13 cellular contexts compared by ENCODE assay signal in the genomic region with DNA sequence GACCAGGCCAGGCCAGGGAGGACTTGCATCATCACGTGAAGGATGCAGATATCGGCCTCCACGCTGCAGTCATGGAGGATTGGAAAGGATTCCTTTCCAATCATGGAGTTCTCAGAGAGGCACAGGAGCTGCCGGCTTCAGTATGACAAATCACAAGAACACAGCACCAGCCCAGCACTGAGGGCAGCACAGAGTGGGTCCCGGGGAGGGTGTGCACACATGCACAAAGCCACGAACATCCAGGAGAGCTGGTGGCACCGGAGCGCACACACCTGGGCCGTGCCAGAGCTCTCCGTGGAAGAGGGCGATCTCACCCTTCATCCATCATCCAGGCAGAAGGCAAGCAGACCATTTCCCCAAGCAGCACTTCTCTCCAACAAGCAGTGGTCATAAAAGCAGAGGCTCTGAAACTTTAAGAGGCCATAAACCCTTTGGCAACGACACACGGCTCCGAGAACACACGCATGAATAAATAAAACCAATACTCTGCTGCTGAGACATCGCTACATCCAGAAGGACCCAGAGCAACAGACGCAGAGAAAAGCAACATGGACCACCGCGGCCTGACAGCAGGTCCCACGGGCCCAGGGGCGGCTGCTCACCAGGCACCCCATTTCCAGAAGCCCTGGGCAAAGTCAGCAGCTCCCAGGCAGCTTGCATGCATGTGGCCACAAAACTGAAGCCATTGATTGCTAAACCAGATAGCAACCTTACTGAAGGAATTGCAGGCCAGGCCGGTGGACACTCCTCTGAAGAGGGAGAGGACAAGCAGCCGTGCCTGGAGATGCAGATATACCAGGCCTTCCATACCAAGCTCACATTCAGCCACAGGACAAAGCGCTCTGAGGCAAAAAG.
DNase-seq lines count a peak whose midpoint lies in the region; ATAC-seq, FAIRE-seq and TF ChIP-seq lines count a peak whose summit lies in the region.
"Had no signal": no experiment of that assay in that cellular context is flagged by ENCODE, and none has a peak within 500 bp of the region (broad histone marks: within the 10 kb centered on the region; RNA-seq: fewer than 3 reads in every experiment).

No MANE protein-coding gene starts in this region.

- H3K4ac ChIP-seq in H1 (replicated peaks; ENCODE audit: insufficient read length, low read depth, low read length) = no peak overlapping the region

- TF ChIP-seq POLR2A in H1 (IDR thresholded peaks at IDR 0.05; ENCODE audit: control extremely low read depth in 1 of 2, low read depth in 2 of 2, low read length in 2 of 2) (no peak), prostate gland (IDR thresholded peaks at IDR 0.05) (no peak)

- no peaks in the 10 kb centered on the region for H3K79me1 ChIP-seq in H1 (ENCODE audit: low read depth, low read length)

- H4K8ac ChIP-seq in H1 (ENCODE audit: extremely low read depth, insufficient read depth, low read length) = no peak overlapping the region

- no peak for FAIRE-seq in H1 (lab: Jason Lieb, UNC)

- H4K91ac ChIP-seq in H1 (replicated peaks; ENCODE audit: insufficient read length, low read length) = peak overlapping the region; percentile 75

- TF ChIP-seq RAD21 in H1 (IDR thresholded peaks at IDR 0.05 in 1 of 2, conservative IDR thresholded peaks at IDR 0.05 in 1 of 2; ENCODE audit: low read depth in 2 of 2, low read length in 2 of 2) = no peak

- TF ChIP-seq EP300 in H1 (IDR thresholded peaks at IDR 0.05; ENCODE audit: borderline replicate concordance in 1 of 2, low read depth in 2 of 2, low read length in 2 of 2) = no peak

- H3K36me3 ChIP-seq in GM23338 (ENCODE audit: insufficient read depth) = no peaks in the 10 kb centered on the region
- H3K36me3 ChIP-seq in H1 (ENCODE audit: control insufficient read depth in 2 of 4, insufficient read depth in 4 of 4, low read length in 3 of 4) = no peaks in the 10 kb centered on the region
- H3K36me3 ChIP-seq in prostate gland = no peaks in the 10 kb centered on the region
- H3K36me3 ChIP-seq: SJSA1 had no signal

- CTCF ChIA-PET in H1 (lab: Charles Lee; ENCODE audit: partially characterized antibody) = interaction anchor here (0.7 to 2.2 kb wide), 3 partner anchors 13 to 324 kb away, joined by 3 to 7 read pairs (median 3); no protein-coding TSS in a partner anchor

- no peak overlapping the region for H3K27ac ChIP-seq in GM23338 (ENCODE audit: low read depth)
- H3K27ac ChIP-seq in H1 (ENCODE audit: low read depth, low read length) = no peak overlapping the region
- no peak overlapping the region for H3K27ac ChIP-seq in prostate gland
- H3K27ac ChIP-seq: SJSA1 had no signal

- H4K20me1 ChIP-seq in GM23338 (replicated peaks; ENCODE audit: insufficient read depth) = no peaks in the 10 kb centered on the region
- H4K20me1 ChIP-seq in H1 (replicated peaks in 1 of 2; ENCODE audit: control insufficient read depth in 1 of 2, insufficient read depth in 2 of 2, low read length in 2 of 2) = no peaks in the 10 kb centered on the region

- 0 out of 2 replicates have a peak overlapping the region, but pooled peaks have one; percentile 48 for H2AK5ac ChIP-seq in H1 (ENCODE audit: low read depth, low read length)

- H3K23ac ChIP-seq in H1 (ENCODE audit: insufficient read length) = no peak overlapping the region

- peaks cover 10% of the 10 kb centered on the region for H3K36me3 Mint-ChIP-seq in GM23338 (ENCODE audit: low read depth)
- peaks cover 1% of the 10 kb centered on the region for H3K36me3 Mint-ChIP-seq in mesothelial cell of epicardium

- H3K4me2 ChIP-seq in GM23338 (no peak overlapping the region), H1 (ENCODE audit: insufficient read depth in 1 of 2, low read depth in 2 of 2, low read length in 2 of 2) (no peak overlapping the region)

- H3K4me1 Mint-ChIP-seq in GM23338 = peaks cover 28% of the 10 kb centered on the region
- H3K4me1 Mint-ChIP-seq in mesothelial cell of epicardium = peaks cover under 1% of the 10 kb centered on the region
- H3K4me1 Mint-ChIP-seq: B cell had no signal

- H3K27me3 Mint-ChIP-seq in GM23338 (ENCODE audit: insufficient read depth, low read depth, poor library complexity) (peaks cover 3% of the 10 kb centered on the region), mesothelial cell of epicardium (ENCODE audit: low read depth) (peaks cover 1% of the 10 kb centered on the region)
- H3K27me3 Mint-ChIP-seq: CD4-positive, alpha-beta T cell; T-cell had no signal

- H2BK15ac ChIP-seq in H1 (ENCODE audit: low read length) = 0 out of 2 replicates have a peak overlapping the region, but pooled peaks have one; percentile 46

- H2BK20ac ChIP-seq in H1 (ENCODE audit: low read length) = peak overlapping the region; percentile 8; the same call in 1 of the 2 replicates

- H3K18ac ChIP-seq in H1 (ENCODE audit: extremely low read depth, low read length) = peak overlapping the region; percentile 82; the same call in 1 of the 2 replicates

- no peak overlapping the region; the same call in 1 of the 2 replicates for H2BK5ac ChIP-seq in H1 (ENCODE audit: low read depth, low read length)

- H3K9me3 ChIP-seq in H1 (ENCODE audit: insufficient read depth in 2 of 2, low read depth in 1 of 2, low read length in 1 of 2) (peaks cover 0 to 8% of the 10 kb centered on the region in 2 experiments; a peak in 1 of 4 replicates), prostate gland (no peaks in the 10 kb centered on the region)
- H3K9me3 ChIP-seq: SJSA1 had no signal

- 0 out of 2 replicates have a peak overlapping the region, but pooled peaks have one; percentile 68 for H2BK12ac ChIP-seq in H1 (ENCODE audit: low read depth, low read length)

- peaks cover 15% of the 10 kb centered on the region for H3K9me3 Mint-ChIP-seq in GM23338
- peaks cover 16% of the 10 kb centered on the region for H3K9me3 Mint-ChIP-seq in mesothelial cell of epicardium

- H3K27me3 ChIP-seq in GM23338 (ENCODE audit: insufficient read depth) = no peaks in the 10 kb centered on the region
- H3K27me3 ChIP-seq in H1 (replicated peaks in 1 of 4; ENCODE audit: control insufficient read depth in 3 of 4, extremely low read depth in 1 of 4, insufficient read depth in 3 of 4, low read length in 3 of 4) = no peaks in the 10 kb centered on the region; a peak in 1 of 7 replicates
- no peaks in the 10 kb centered on the region for H3K27me3 ChIP-seq in prostate gland (replicated peaks; ENCODE audit: insufficient read depth)
- H3K27me3 ChIP-seq: SJSA1 had no signal

- no peak for ATAC-seq in GM23338
- ATAC-seq: T-cell had no signal

- POLR2A ChIA-PET in H1 (lab: Charles Lee; ENCODE audit: partially characterized antibody) = no interaction called here

- H3K27ac Mint-ChIP-seq in GM23338 (no peak overlapping the region), mesothelial cell of epicardium (no peak overlapping the region)
- H3K27ac Mint-ChIP-seq: B cell; CD4-positive, alpha-beta T cell; T-cell had no signal

- H3K4me3 Mint-ChIP-seq in GM23338 (no peak overlapping the region), mesothelial cell of epicardium (no peak overlapping the region)
- H3K4me3 Mint-ChIP-seq: B cell; CD4-positive, alpha-beta T cell; T-cell had no signal

- H3K79me2 ChIP-seq in GM23338 (replicated peaks; ENCODE audit: insufficient read depth) (no peaks in the 10 kb centered on the region), H1 (ENCODE audit: control insufficient read depth in 1 of 2, insufficient read depth in 2 of 2, low read length in 2 of 2) (no peaks in the 10 kb centered on the region)

- intact Hi-C loops in prostate gland (cut with DNase I) = no loop called here

- H3K56ac ChIP-seq in H1 (replicated peaks; ENCODE audit: insufficient read length, low read depth, low read length) = no peak overlapping the region

- H3K4me3 ChIP-seq in GM23338 = no peak overlapping the region
- no peak overlapping the region for H3K4me3 ChIP-seq in H1 (ENCODE audit: extremely low read depth in 1 of 4, insufficient read depth in 2 of 4, low read depth in 3 of 4, low read length in 4 of 4)
- H3K4me3 ChIP-seq in prostate gland = no peak overlapping the region
- H3K4me3 ChIP-seq: SJSA1 had no signal

- no peak overlapping the region for H3K9ac ChIP-seq in H1 (replicated peaks in 1 of 4; ENCODE audit: extremely low read depth in 1 of 4, low read depth in 3 of 4, low read length in 3 of 4)

- WGBS in H1 (ENCODE audit: extremely low coverage in 1 of 2, insufficient coverage in 1 of 2, insufficient read length in 1 of 2, insufficient replicate concordance in 2 of 2, low coverage in 1 of 2, low lambda C conversion rate in 2 of 2, missing lambda C conversion rate in 1 of 2), 2 experiments = 90% methylated on average over 24 of the region's 24 CpGs; no CpG with 5 or more reads in 1 of the 2 experiments
- WGBS in prostate gland = 22% methylated on average over 24 of the region's 24 CpGs

- H2AFZ ChIP-seq in GM23338 (peak overlapping the region; percentile 90), H1 (ENCODE audit: low read length) (no peak overlapping the region)

- H3K9me2 ChIP-seq in GM23338 (ENCODE audit: insufficient read depth) = no peaks in the 10 kb centered on the region

- H3F3A ChIP-seq in GM23338 (replicated peaks; ENCODE audit: low read depth) = 0 out of 2 replicates have a peak, but pooled peaks cover 4% of the 10 kb centered on the region

- no peak overlapping the region for H3K14ac ChIP-seq in H1 (ENCODE audit: insufficient read length)

- H4K5ac ChIP-seq in H1 (ENCODE audit: insufficient read length, low read depth, low read length) = no peak overlapping the region

- no peak for DNase-seq in GM23338 (ENCODE audit: low spot score)
- DNase-seq in NCI-H187 treated with DMSO at 0.1 percent for 48 hours (lab: John Stamatoyannopoulos, UW) = peak; percentile 7
- no peak for DNase-seq in H1 (ENCODE audit: low read depth in 1 of 2, low spot score in 2 of 2)
- DNase-seq in prostate gland (ENCODE audit: low spot score) = peak; percentile 27
- no peak for DNase-seq in stimulated activated CD4-positive, alpha-beta T cell treated with anti-CD3 and anti-CD28 coated beads, Interleukin-2, amount 100 ng/mL, for 24 hours
- DNase-seq in mesothelial cell of epicardium (ENCODE audit: low spot score in 2 of 2, unreplicated experiment in 2 of 2) = no peak
- no peak for DNase-seq in NCI-H2081 treated with DMSO at 0.1 percent for 48 hours (lab: John Stamatoyannopoulos, UW)
- DNase-seq: Calu3, NCI-H510A, T-cell had no signal

- TF ChIP-seq CTCF in GM23338 (conservative IDR thresholded peaks at IDR 0.05; ENCODE audit: low read depth in 2 of 2) (no peak), H1 (IDR thresholded peaks at IDR 0.05; ENCODE audit: control extremely low read depth in 1 of 3, insufficient read depth in 1 of 3, low read depth in 1 of 3, low read length in 3 of 3) (no peak), prostate gland (IDR thresholded peaks at IDR 0.05) (no peak), mesothelial cell of epicardium (IDR thresholded peaks at IDR 0.05; ENCODE audit: unreplicated experiment) (no peak)

- peak overlapping the region; percentile 61 for H2BK120ac ChIP-seq in H1 (replicated peaks; ENCODE audit: low read depth, low read length)

- no peaks in the 10 kb centered on the region for H3K23me2 ChIP-seq in H1 (ENCODE audit: low read depth, low read length)

- H3K4me1 ChIP-seq in GM23338 (ENCODE audit: insufficient read depth) (peaks cover 25% of the 10 kb centered on the region), H1 (replicated peaks in 1 of 4; ENCODE audit: control insufficient read depth in 3 of 4, insufficient read depth in 4 of 4, low read length in 3 of 4) (peaks cover 5 to 18% (median 15%) of the 10 kb centered on the region in 4 experiments; a peak in 6 of 7 replicates), prostate gland (replicated peaks) (no peaks in the 10 kb centered on the region)
- H3K4me1 ChIP-seq: SJSA1 had no signal

Comparison
In these comparisons a context has a peak if more than half of its experiments do, and no peak if none do; other contexts are left out.
1. DNase-seq: peak in NCI-H187 treated with DMSO at 0.1 percent for 48 hours (single experiment) and prostate gland (single experiment); none in GM23338 (single experiment), H1 (0 of 2), stimulated activated CD4-positive, alpha-beta T cell treated with anti-CD3 and anti-CD28 coated beads, Interleukin-2, amount 100 ng/mL, for 24 hours (0 of 2), mesothelial cell of epicardium (0 of 2) and NCI-H2081 treated with DMSO at 0.1 percent for 48 hours (single experiment).